In genomic region chr22:28714043-28714442, GRCh38 we compare ENCODE assay signal across 1 cellular context.
TF ChIP-seq lines count a peak whose summit lies in the region.

No MANE protein-coding gene starts in this region.

TF ChIP-seq in endothelial cell of umbilical vein, 7 proteins besides CTCF, POLR2A, EP300 and RAD21:
- no peak for TF ChIP-seq EZH2 (IDR thresholded peaks at IDR 0.05; ENCODE audit: borderline replicate concordance, low read depth, low read length, severe bottlenecking)
- TF ChIP-seq FOS (IDR thresholded peaks at IDR 0.05; ENCODE audit: borderline replicate concordance, insufficient read depth, low read length): no peak
- TF ChIP-seq MAX (IDR thresholded peaks at IDR 0.05; ENCODE audit: insufficient read depth, insufficient read length): no peak
- TF ChIP-seq POLR2AphosphoS5 (IDR thresholded peaks at IDR 0.05; ENCODE audit: insufficient read depth, low read depth, low read length): no peak
- TF ChIP-seq GATA2 (IDR thresholded peaks at IDR 0.05; ENCODE audit: insufficient read depth, insufficient read length, low read depth, low read length): no peak
- TF ChIP-seq JUN (IDR thresholded peaks at IDR 0.05; ENCODE audit: borderline replicate concordance, insufficient read depth, insufficient read length, low read depth): no peak
- no peak for TF ChIP-seq MYC (IDR thresholded peaks at IDR 0.05; ENCODE audit: low read depth, low read length)
